1 cellular context compared by ENCODE assay signal in genomic region chr5:138178516-138179276, GRCh38.
TF ChIP-seq lines count a peak whose summit lies in the region.

Gene BRD8 (minus strand): TSS chr5:138178630. CDS start chr5:138178614, 16 bp downstream.
Gene KIF20A (plus strand): TSS chr5:138179112. CDS start chr5:138179681, 569 bp downstream.

TF ChIP-seq in HepG2, 621 proteins besides CTCF, POLR2A, EP300 and RAD21 (continued from another document and continues in another):
- TF ChIP-seq ZGPAT (CRISPR knock-in tag; IDR thresholded peaks at IDR 0.05) (peak; percentile 65; the same call in 1 of the 2 replicates), ZNF207 (IDR thresholded peaks at IDR 0.05; ENCODE audit: borderline replicate concordance) (no peak), SALL1 (CRISPR knock-in tag; IDR thresholded peaks at IDR 0.05) (peak; percentile 11; the same call in 1 of the 2 replicates), MIER2 (CRISPR knock-in tag; IDR thresholded peaks at IDR 0.05) (no peak; the same call in 1 of the 2 replicates), ZC3H13 (CRISPR knock-in tag; IDR thresholded peaks at IDR 0.05) (peak; percentile 6; the same call in 1 of the 2 replicates), ZNF263 (CRISPR knock-in tag; IDR thresholded peaks at IDR 0.05) (peak; percentile 38; the same call in 1 of the 2 replicates), RARG (CRISPR knock-in tag; IDR thresholded peaks at IDR 0.05; ENCODE audit: low read depth) (no peak), ZNF18 (CRISPR knock-in tag; IDR thresholded peaks at IDR 0.05; ENCODE audit: insufficient replicate concordance) (peak; percentile 77), MBD4 (IDR thresholded peaks at IDR 0.05; ENCODE audit: borderline replicate concordance, low read length) (no peak), PHF5A (CRISPR knock-in tag; IDR thresholded peaks at IDR 0.05; ENCODE audit: low read depth, unreplicated experiment) (no peak), E2F1 (CRISPR knock-in tag; IDR thresholded peaks at IDR 0.05) (peak; percentile 86), ZNF784 (CRISPR knock-in tag; IDR thresholded peaks at IDR 0.05; ENCODE audit: borderline replicate concordance) (no peak), ZNF501 (CRISPR knock-in tag; IDR thresholded peaks at IDR 0.05) (peak; percentile 41; the same call in 1 of the 2 replicates), JUNB (CRISPR knock-in tag; IDR thresholded peaks at IDR 0.05; ENCODE audit: borderline replicate concordance) (no peak), ZNF274 (CRISPR knock-in tag; IDR thresholded peaks at IDR 0.05) (no peak), FOXP4 (CRISPR knock-in tag; IDR thresholded peaks at IDR 0.05) (0 out of 2 replicates have a peak, but pooled peaks have one; percentile 27), ERF (CRISPR knock-in tag; IDR thresholded peaks at IDR 0.05) (peak; percentile 71), TCF7 (IDR thresholded peaks at IDR 0.05; ENCODE audit: low read depth) (no peak), THAP9 (CRISPR knock-in tag; IDR thresholded peaks at IDR 0.05; ENCODE audit: borderline replicate concordance) (peak; percentile 75; the same call in 1 of the 2 replicates), ZNF747 (CRISPR knock-in tag; IDR thresholded peaks at IDR 0.05; ENCODE audit: borderline replicate concordance) (peak; percentile 21), ZNF136 (CRISPR knock-in tag; IDR thresholded peaks at IDR 0.05; ENCODE audit: low read depth) (no peak), ZNF850 (CRISPR knock-in tag; conservative IDR thresholded peaks at IDR 0.05) (no peak), NR0B2 (CRISPR knock-in tag; IDR thresholded peaks at IDR 0.05) (peak; percentile 90; the same call in 1 of the 2 replicates), ONECUT2 (CRISPR knock-in tag; IDR thresholded peaks at IDR 0.05) (0 out of 2 replicates have a peak, but pooled peaks have one; percentile 31), ZSCAN9 (CRISPR knock-in tag; IDR thresholded peaks at IDR 0.05; ENCODE audit: borderline replicate concordance) (peak; percentile 16; the same call in 1 of the 2 replicates), XBP1 (CRISPR knock-in tag; IDR thresholded peaks at IDR 0.05) (no peak), ZNF567 (CRISPR knock-in tag; IDR thresholded peaks at IDR 0.05; ENCODE audit: borderline replicate concordance) (peak; percentile 42; the same call in 1 of the 2 replicates), ZNF577 (CRISPR knock-in tag; IDR thresholded peaks at IDR 0.05; ENCODE audit: borderline replicate concordance, low read depth) (no peak), ZNF724P (CRISPR knock-in tag; IDR thresholded peaks at IDR 0.05; ENCODE audit: borderline replicate concordance) (no peak), ZNF589 (CRISPR knock-in tag; conservative IDR thresholded peaks at IDR 0.05) (no peak), ZNF350 (CRISPR knock-in tag; IDR thresholded peaks at IDR 0.05; ENCODE audit: borderline replicate concordance, low read depth) (peak; percentile 41), ZNF430 (CRISPR knock-in tag; IDR thresholded peaks at IDR 0.05) (no peak), ZNF674 (CRISPR knock-in tag; IDR thresholded peaks at IDR 0.05; ENCODE audit: low read depth) (no peak), SALL2 (CRISPR knock-in tag; IDR thresholded peaks at IDR 0.05) (peak; percentile 13; the same call in 1 of the 2 replicates), MED13 (CRISPR knock-in tag; IDR thresholded peaks at IDR 0.05) (peak; percentile 26; the same call in 1 of the 2 replicates), ZNF230 (CRISPR knock-in tag; IDR thresholded peaks at IDR 0.05) (no peak; the same call in 1 of the 2 replicates), ZSCAN12 (CRISPR knock-in tag; IDR thresholded peaks at IDR 0.05) (no peak), ZNF160 (CRISPR knock-in tag; IDR thresholded peaks at IDR 0.05) (peak; percentile 49; the same call in 1 of the 2 replicates), ZNF20 (CRISPR knock-in tag; IDR thresholded peaks at IDR 0.05) (no peak), PBX2 (CRISPR knock-in tag; IDR thresholded peaks at IDR 0.05) (no peak), XRCC5 (optimal IDR thresholded peaks at IDR 0.05; ENCODE audit: low read length) (no peak), TFE3 (CRISPR knock-in tag; IDR thresholded peaks at IDR 0.05) (peak; percentile 16; the same call in 1 of the 2 replicates), SOX13 (IDR thresholded peaks at IDR 0.05) (no peak), SOX13 (CRISPR knock-in tag; conservative IDR thresholded peaks at IDR 0.05 in 1 of 2, IDR thresholded peaks at IDR 0.05 in 1 of 2) (no peak), ZNF879 (CRISPR knock-in tag; IDR thresholded peaks at IDR 0.05) (no peak), ETS1 (CRISPR knock-in tag; IDR thresholded peaks at IDR 0.05) (no peak), ZNF205 (CRISPR knock-in tag; IDR thresholded peaks at IDR 0.05) (no peak), TSC22D2 (CRISPR knock-in tag; IDR thresholded peaks at IDR 0.05; ENCODE audit: borderline replicate concordance) (no peak), ZSCAN20 (CRISPR knock-in tag; IDR thresholded peaks at IDR 0.05; ENCODE audit: borderline replicate concordance) (no peak), POLR2AphosphoS5 (IDR thresholded peaks at IDR 0.05; ENCODE audit: low read depth, low read length) (peak; percentile 95), TRAFD1 (CRISPR knock-in tag; IDR thresholded peaks at IDR 0.05; ENCODE audit: borderline replicate concordance) (no peak), ZNF180 (CRISPR knock-in tag; IDR thresholded peaks at IDR 0.05; ENCODE audit: borderline replicate concordance, low read depth) (no peak)
